24 cellular contexts compared by ENCODE assay signal in the genomic region with DNA sequence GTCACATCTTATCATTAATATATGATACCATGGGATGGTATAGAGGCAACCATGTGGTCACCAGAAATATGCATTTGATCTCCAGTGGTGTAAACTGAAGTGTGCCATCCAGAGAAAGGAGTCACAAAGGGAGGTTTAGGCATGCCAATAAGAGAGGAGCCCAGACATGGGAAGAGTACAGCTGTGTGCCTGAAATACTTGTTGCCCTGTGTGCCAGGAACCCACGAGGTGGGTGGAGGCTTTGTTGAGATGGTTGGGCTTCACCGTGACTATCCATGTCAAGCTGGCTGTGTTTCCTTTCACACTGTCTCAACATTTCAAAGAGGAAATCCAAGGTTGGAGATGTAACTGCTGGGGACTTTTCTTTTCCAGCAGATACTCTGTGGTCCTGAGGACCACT. TPM values are rescaled to one million over a fixed set of nuclear protein-coding genes. Genes with fewer than 3 reads are reported as not detected.
"Had no signal": no experiment of that assay in that cellular context is flagged by ENCODE, and none has a peak within 500 bp of the region (broad histone marks: within the 10 kb centered on the region; RNA-seq: fewer than 3 reads in every experiment).

No MANE protein-coding gene starts in this region.

- DNase-seq: heart right ventricle; kidney glomerular epithelial cell; left colon; lower lobe of right lung; mammary epithelial cell; mesenchymal stem cell; naive thymus-derived CD8-positive, alpha-beta T cell; nucleus accumbens; pancreas; posterior cingulate gyrus; right lobe of liver; stimulated activated CD4-positive, alpha-beta T cell treated with anti-CD3 and anti-CD28 coated beads, Interleukin-1b, Interleukin-23, amount 100 ng/mL, for 48 hours; stimulated activated CD4-positive, alpha-beta T cell treated with anti-CD3 and anti-CD28 coated beads, Interleukin-2, amount 100 ng/mL, for 48 hours; stimulated activated CD4-positive, alpha-beta T cell treated with anti-CD3 and anti-CD28 coated beads, Interleukin-4, amount 100 ng/mL, for 4 hours; stimulated activated CD8-positive, alpha-beta memory T cell treated with anti-CD3 and anti-CD28 coated beads, Interleukin-4, amount 100 ng/mL, for 48 hours; stimulated activated naive CD4-positive, alpha-beta T cell treated with Interleukin-2 at 50 U/mL for 16 hours; stimulated activated naive CD8-positive, alpha-beta T cell treated with anti-CD3 and anti-CD28 coated beads, Interleukin-15, amount 100 ng/mL, for 72 hours; substantia nigra; uterus had no signal

- H3K36me3 ChIP-seq: heart right ventricle, lower lobe of right lung, pancreas, prostate gland, right lobe of liver, tibial nerve, uterus had no signal

- H3K27me3 ChIP-seq: heart right ventricle, pancreas, right lobe of liver, tibial nerve, uterus had no signal

- H3K4me1 ChIP-seq: lower lobe of right lung, pancreas, prostate gland, right lobe of liver, tibial nerve, uterus had no signal

- H3K4me3 ChIP-seq: heart right ventricle, hepatocyte, lower lobe of right lung, pancreas, prostate gland, right lobe of liver, smooth muscle cell, tibial nerve, uterus had no signal

- H3K9me3 ChIP-seq: heart right ventricle, lower lobe of right lung, pancreas, prostate gland, right lobe of liver, tibial nerve, uterus had no signal

- H3K27ac ChIP-seq: heart right ventricle, hepatocyte, lower lobe of right lung, pancreas, prostate gland, right lobe of liver, tibial nerve, uterus had no signal

- ATAC-seq: left colon; lower lobe of right lung; naive thymus-derived CD8-positive, alpha-beta T cell; pancreas; right lobe of liver; stimulated activated memory B cell treated with anti-CD40 and anti-IgM and Interleukin-4, amounts not matched to agents 10 μg/mL and 1 μg/mL and 100 μg/mL, for 72 hours; stimulated activated naive CD8-positive, alpha-beta T cell treated with anti-CD3 and anti-CD28 coated beads, Interleukin-15, amount 100 ng/mL, for 72 hours had no signal

RNA-seq across cellular contexts. Expression of a gene that starts 43.5 kb away (rescaled TPM):
- total RNA-seq: naive thymus-derived CD8-positive, alpha-beta T cell had no signal
